15 cellular contexts compared by ENCODE assay signal in genomic region chr7:39259391-39260003, GRCh38.
DNase-seq lines count a peak whose midpoint lies in the region; ATAC-seq and TF ChIP-seq lines count a peak whose summit lies in the region.
"Had no signal": no experiment of that assay in that cellular context is flagged by ENCODE, and none has a peak within 500 bp of the region (broad histone marks: within the 10 kb centered on the region; RNA-seq: fewer than 3 reads in every experiment).

No MANE protein-coding gene starts in this region.

- H3K4me1 ChIP-seq in Panc1 (ENCODE audit: control insufficient read depth, insufficient read depth, low read length), result no peaks in the 10 kb centered on the region
- no peaks in the 10 kb centered on the region for H3K4me1 ChIP-seq in upper lobe of right lung
- no peaks in the 10 kb centered on the region for H3K4me1 ChIP-seq in thyroid gland
- H3K4me1 ChIP-seq: Peyer's patch had no signal

- CTCF ChIA-PET in Panc1 (lab: Charles Lee), result no interaction called here

- BruUV-seq in Panc1 (replicated peaks; lab: Mats Ljungman, UMichigan), result no TSS peak

- 75 to 85% methylated on average over 11 of the region's 11 CpGs for WGBS in thyroid gland, 2 donors

- intact Hi-C loops in Panc1 (cut with micrococcal nuclease; ENCODE audit: unreplicated experiment), result no loop called here
- intact Hi-C loops in upper lobe of right lung (cut with DNase I), result no loop called here
- intact Hi-C loops in thyroid gland (cut with DNase I), result no loop called here

- H3K9me3 ChIP-seq in Panc1 (ENCODE audit: control insufficient read depth, insufficient read depth, low read depth, low read length) (no peaks in the 10 kb centered on the region), upper lobe of right lung (no peaks in the 10 kb centered on the region), thyroid gland (no peaks in the 10 kb centered on the region)
- H3K9me3 ChIP-seq: MG63, Peyer's patch had no signal

- DNase-seq in NCI-H748 (lab: John Stamatoyannopoulos, UW; ENCODE audit: unreplicated experiment) (peak; percentile 22), NCI-H748 treated with DMSO at 0.1 percent for 48 hours (lab: John Stamatoyannopoulos, UW) (no peak), Panc1 (ENCODE audit: low read depth, low spot score) (no peak), iPS-NIHi7 (ENCODE audit: extremely low spot score) (peak; percentile 20), upper lobe of right lung (no peak), activated gamma-delta T cell (lab: John Stamatoyannopoulos, UW) (no peak), thyroid gland (no peak)
- DNase-seq in activated naive CD4-positive, alpha-beta T cell (lab: John Stamatoyannopoulos, UW), result no peak
- DNase-seq: DMS79, Kasumi-1, MG63, NCI-H1092, Peyer's patch had no signal

- H3K36me3 ChIP-seq in Panc1 (ENCODE audit: control insufficient read depth, insufficient read depth, low read length) (no peaks in the 10 kb centered on the region), upper lobe of right lung (no peaks in the 10 kb centered on the region), thyroid gland (no peaks in the 10 kb centered on the region)
- H3K36me3 ChIP-seq: MG63, Peyer's patch had no signal

- TF ChIP-seq CTCF in Panc1 (IDR thresholded peaks at IDR 0.05) (no peak), upper lobe of right lung (IDR thresholded peaks at IDR 0.05) (no peak), thyroid gland (IDR thresholded peaks at IDR 0.05) (no peak)

- H3K27me3 ChIP-seq in Panc1 (ENCODE audit: control insufficient read depth, insufficient read depth, low read length) (no peaks in the 10 kb centered on the region), upper lobe of right lung (no peaks in the 10 kb centered on the region), thyroid gland (no peaks in the 10 kb centered on the region)
- H3K27me3 ChIP-seq: MG63, Peyer's patch had no signal

- H3K27ac ChIP-seq in Panc1 (ENCODE audit: low read length), result no peak overlapping the region
- H3K27ac ChIP-seq in upper lobe of right lung, result no peak overlapping the region
- H3K27ac ChIP-seq in thyroid gland, result no peak overlapping the region
- H3K27ac ChIP-seq: 22Rv1, Peyer's patch had no signal

- in situ Hi-C loops in Panc1 (cut with HindIII; ENCODE audit: low pct_unique_long_range_greater_than_20kb, low sequenced_read_pairs), result no loop called here

- ATAC-seq in Panc1 (peak; percentile 56; the same call in 1 of the 2 replicates), upper lobe of right lung (peak; percentile 39)
- ATAC-seq: Right ventricle myocardium inferior had no signal

- H3K4me3 ChIP-seq in Panc1 (ENCODE audit: low read depth in 2 of 2, low read length in 2 of 2) (no peak overlapping the region), upper lobe of right lung (no peak overlapping the region), thyroid gland (replicated peaks in 1 of 3) (no peak overlapping the region)
- H3K4me3 ChIP-seq: MG63, Peyer's patch had no signal

- POLR2A ChIA-PET in Panc1 (lab: Charles Lee), result no interaction called here

- no peak for TF ChIP-seq POLR2A in thyroid gland (IDR thresholded peaks at IDR 0.05)

Comparison
In these comparisons a context has a peak if more than half of its experiments do, and no peak if none do; other contexts are left out.
1. DNase-seq: peak in NCI-H748 (single experiment) and iPS-NIHi7 (single experiment); none in NCI-H748 treated with DMSO at 0.1 percent for 48 hours (single experiment), Panc1 (single experiment), upper lobe of right lung (single experiment), activated gamma-delta T cell (single experiment), thyroid gland (0 of 2) and activated naive CD4-positive, alpha-beta T cell (0 of 4).